In genomic region chr2:216700088-216700567, GRCh38 we compare ENCODE assay signal across 14 cellular contexts. TPM values are rescaled to one million over a fixed set of nuclear protein-coding genes. Genes with fewer than 3 reads are reported as not detected.
A peak's percentile ranks its signal among the peaks of the same experiment; 100 is the strongest.
DNase-seq lines count a peak whose midpoint lies in the region; ATAC-seq, FAIRE-seq and TF ChIP-seq lines count a peak whose summit lies in the region.
"Had no signal": no experiment of that assay in that cellular context is flagged by ENCODE, and none has a peak within 500 bp of the region (broad histone marks: within the 10 kb centered on the region; RNA-seq: fewer than 3 reads in every experiment).

No MANE protein-coding gene starts in this region.

- TF ChIP-seq CTCF in ascending aorta (IDR thresholded peaks at IDR 0.05) (no peak), retinal pigment epithelial cell (conservative IDR thresholded peaks at IDR 0.05; ENCODE audit: low read depth, low read length) (no peak)

- H3K27me3 ChIP-seq in ascending aorta, result no peaks in the 10 kb centered on the region

- peak overlapping the region; percentile 65 to 77 for H3K27ac ChIP-seq in ascending aorta

- no peaks in the 10 kb centered on the region for H3K9me3 ChIP-seq in ascending aorta

- FAIRE-seq in HTR-8/SVneo (lab: Jason Lieb, UNC), result no peak
- FAIRE-seq: small intestine had no signal

- H3K4me1 ChIP-seq in ascending aorta, result peaks cover 0 to 33% of the 10 kb centered on the region in 2 donors

- intact Hi-C loops in ascending aorta (cut with DNase I), result loop anchor here (2.0 kb wide), 1 partner anchor 75 kb away; no protein-coding TSS in a partner anchor

- no peak for ATAC-seq in GM18867 (IDR thresholded peaks at IDR 0.05; ENCODE audit: unreplicated experiment)
- ATAC-seq: esophagus mucosa had no signal

- peak; percentile 92 for DNase-seq in DMS79 treated with DMSO at 0.1 percent for 48 hours (lab: John Stamatoyannopoulos, UW)
- DNase-seq in NCI-H2107 treated with DMSO at 0.1 percent for 48 hours (lab: John Stamatoyannopoulos, UW; ENCODE audit: unreplicated experiment), result peak; percentile 53
- no peak for DNase-seq in ascending aorta (ENCODE audit: low spot score in 2 of 2)
- DNase-seq in retinal pigment epithelial cell (ENCODE audit: low read depth), result peak; percentile 51
- no peak for DNase-seq in HTR-8/SVneo (ENCODE audit: insufficient read length, low spot score)
- no peak for DNase-seq in GOT3 (lab: John Stamatoyannopoulos, UW)
- DNase-seq in stimulated activated CD4-positive, alpha-beta T cell treated with anti-CD3 and anti-CD28 coated beads, Interleukin-2, amount 100 ng/mL, for 48 hours, result no peak
- DNase-seq: activated CD4-positive, alpha-beta memory T cell treated with anti-CD3 and anti-CD28 coated beads for 36 hours; activated naive CD4-positive, alpha-beta T cell treated with Interleukin-2 at 50 U/mL for 16 hours; caudate nucleus; GDM1; small intestine had no signal

- no peaks in the 10 kb centered on the region for H3K36me3 ChIP-seq in ascending aorta

- H3K4me3 ChIP-seq in ascending aorta (no peak overlapping the region), retinal pigment epithelial cell (ENCODE audit: low read length) (no peak overlapping the region)

RNA-seq across cellular contexts. Expression of gene IGFBP5, which starts 4.8 kb away (rescaled TPM):
- 1,280 TPM for total RNA-seq in ascending aorta
- total RNA-seq: activated CD4-positive, alpha-beta memory T cell treated with anti-CD3 and anti-CD28 coated beads for 36 hours had no signal

Comparison
In these comparisons a context has a peak if more than half of its experiments do, and no peak if none do; other contexts are left out.
1. DNase-seq: peak in DMS79 treated with DMSO at 0.1 percent for 48 hours (single experiment), NCI-H2107 treated with DMSO at 0.1 percent for 48 hours (single experiment) and retinal pigment epithelial cell (single experiment); none in ascending aorta (0 of 2), HTR-8/SVneo (single experiment), GOT3 (single experiment) and stimulated activated CD4-positive, alpha-beta T cell treated with anti-CD3 and anti-CD28 coated beads, Interleukin-2, amount 100 ng/mL, for 48 hours (0 of 2).